Comparison of ENCODE assay signal across 9 cellular contexts in the genomic region with DNA sequence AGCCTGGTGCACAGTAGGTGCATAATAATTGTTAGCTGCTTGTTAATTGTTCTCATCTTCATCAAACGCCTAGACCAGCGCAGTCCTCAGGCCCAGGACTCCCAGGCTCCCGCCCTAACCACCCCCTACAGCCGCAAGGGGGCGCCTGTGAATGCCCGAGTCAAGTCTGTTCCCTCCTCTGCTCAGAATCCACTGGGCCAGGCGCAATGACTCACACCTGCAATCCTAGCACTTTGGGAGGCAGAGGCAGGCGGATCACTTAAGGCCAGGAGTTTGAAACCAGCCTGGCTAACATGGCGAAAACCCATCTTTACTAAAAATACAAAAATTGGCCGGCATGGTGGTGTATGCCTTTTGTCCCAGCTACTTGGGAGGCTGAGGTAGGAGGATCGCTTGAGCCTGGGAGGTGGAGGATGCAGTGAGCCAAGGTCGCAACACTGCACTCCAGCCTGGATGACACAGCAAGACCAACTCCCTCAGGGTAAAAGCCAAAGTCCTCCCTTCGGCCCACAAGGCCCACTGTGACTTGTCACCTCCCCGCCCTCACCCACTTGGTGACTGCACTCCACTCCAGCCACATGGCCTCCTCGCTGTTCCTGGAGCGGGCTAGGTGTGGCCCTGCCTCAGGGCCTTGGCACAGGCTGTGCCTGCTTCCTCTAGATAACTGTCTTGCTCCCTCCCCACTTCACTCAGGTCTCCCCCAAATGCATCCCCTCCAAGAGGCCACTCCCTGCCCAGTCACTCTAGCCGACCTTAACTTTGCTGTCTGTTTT. TPM values are rescaled to one million over a fixed set of nuclear protein-coding genes. Genes with fewer than 3 reads are reported as not detected.
DNase-seq lines count a peak whose midpoint lies in the region; ATAC-seq, FAIRE-seq and TF ChIP-seq lines count a peak whose summit lies in the region.
"Had no signal": no experiment of that assay in that cellular context is flagged by ENCODE, and none has a peak within 500 bp of the region (broad histone marks: within the 10 kb centered on the region; RNA-seq: fewer than 3 reads in every experiment).

No MANE protein-coding gene starts in this region.

- peaks cover 13% of the 10 kb centered on the region for H4K20me1 ChIP-seq in astrocyte (ENCODE audit: insufficient read depth, low read length)

- no peak overlapping the region for H3K4me3 Mint-ChIP-seq in astrocyte (ENCODE audit: unreplicated experiment)

- H3K36me3 ChIP-seq in astrocyte (ENCODE audit: insufficient read depth, low read length) = no peaks in the 10 kb centered on the region

- H3K27ac Mint-ChIP-seq in astrocyte (ENCODE audit: unreplicated experiment) = no peak overlapping the region

- TF ChIP-seq CTCF in LNCAP (IDR thresholded peaks at IDR 0.05) = peak; percentile 74
- TF ChIP-seq CTCF in astrocyte (IDR thresholded peaks at IDR 0.05; ENCODE audit: insufficient read depth, low read depth, low read length) = peak; percentile 59

- no peak for FAIRE-seq in astrocyte (lab: Jason Lieb, UNC)

- no peak overlapping the region for H2AFZ ChIP-seq in astrocyte (ENCODE audit: low read depth, low read length)

- H3K9me3 Mint-ChIP-seq in astrocyte (ENCODE audit: unreplicated experiment) = no peaks in the 10 kb centered on the region

- no peaks in the 10 kb centered on the region for H3K79me2 ChIP-seq in astrocyte (ENCODE audit: insufficient read depth, low read length)

- no peak for ATAC-seq in GM19455 (IDR thresholded peaks at IDR 0.05; ENCODE audit: unreplicated experiment)

- H3K4me1 ChIP-seq in astrocyte (ENCODE audit: insufficient read depth, low read length) = no peaks in the 10 kb centered on the region

- H3K9ac ChIP-seq in astrocyte (ENCODE audit: low read length) = no peak overlapping the region

- H3K27me3 ChIP-seq in astrocyte (ENCODE audit: insufficient read depth, low read length) = no peaks in the 10 kb centered on the region

- no peak overlapping the region for H3K4me3 ChIP-seq in astrocyte (ENCODE audit: insufficient read depth, low read depth, low read length)

- DNase-seq in DMS153 treated with DMSO at 0.1 percent for 48 hours (lab: John Stamatoyannopoulos, UW; ENCODE audit: unreplicated experiment) (peak; percentile 6), T-helper 9 cell (peak; percentile 56), astrocyte (ENCODE audit: low read depth) (peak; percentile 57), iPS-NIHi7 (ENCODE audit: extremely low spot score) (peak; percentile 88), NCI-H345 (lab: John Stamatoyannopoulos, UW) (no peak)
- DNase-seq in stimulated activated CD4-positive, alpha-beta T cell treated with anti-CD3 and anti-CD28 coated beads, Interleukin-15, amount 100 ng/mL, for 48 hours (ENCODE audit: low read depth in 2 of 2) = peak; percentile 49 to 62

- no peak overlapping the region for H3K27ac ChIP-seq in astrocyte (ENCODE audit: low read depth, low read length)

- H3K36me3 Mint-ChIP-seq in astrocyte (ENCODE audit: low read depth, unreplicated experiment) = peaks cover 11% of the 10 kb centered on the region

- peaks cover 3% of the 10 kb centered on the region for H3K4me1 Mint-ChIP-seq in astrocyte (ENCODE audit: low read depth, unreplicated experiment)

- no peak overlapping the region for H3K4me2 ChIP-seq in astrocyte (ENCODE audit: low read length)

- H3K27me3 Mint-ChIP-seq in astrocyte (ENCODE audit: low read depth, unreplicated experiment) = no peaks in the 10 kb centered on the region

- H3K9me3 ChIP-seq in astrocyte (ENCODE audit: insufficient read depth, low read depth, low read length) = no peaks in the 10 kb centered on the region

RNA-seq across cellular contexts. Expression of a gene that starts 9.1 kb away (rescaled TPM):
- 5.5 and 7.6 TPM in 2 replicates for total RNA-seq in astrocyte

RNA-seq across cellular contexts. Expression of a gene that starts 15.7 kb away (rescaled TPM):
- not detected in 2 replicates for total RNA-seq in astrocyte

RNA-seq across cellular contexts. Expression of a gene that starts 32.4 kb away (rescaled TPM):
- total RNA-seq in astrocyte = 17.8 and 21.9 TPM in 2 replicates

RNA-seq across cellular contexts. Expression of a gene that starts 42.1 kb away (rescaled TPM):
- 201 and 236 TPM in 2 replicates for total RNA-seq in astrocyte
- total RNA-seq: T-helper 2 cell treated with Interferon-gamma antibody and Interleukin-4, amounts not matched to agents 100 ng/mL and 5 ng/mL, for 36 hours had no signal
